In genomic region chr18:55405655-55406373, GRCh38 we compare ENCODE assay signal across 8 cellular contexts.
DNase-seq lines count a peak whose midpoint lies in the region; ATAC-seq lines count a peak whose summit lies in the region.

No MANE protein-coding gene starts in this region.

- H3K27me3 ChIP-seq in endocrine pancreas (ENCODE audit: control insufficient read depth, insufficient read depth, low read length): no peaks in the 10 kb centered on the region

- peak; percentile 12 for DNase-seq in stimulated activated CD4-positive, alpha-beta T cell treated with anti-CD3 and anti-CD28 coated beads, Interleukin-15, amount 100 ng/mL, for 24 hours
- no peak for DNase-seq in stimulated activated CD4-positive, alpha-beta T cell treated with anti-CD3 and anti-CD28 coated beads, Interleukin-4, amount 100 ng/mL, for 24 hours
- DNase-seq in OCI-M1 (lab: John Stamatoyannopoulos, UW) (peak; percentile 84), midbrain (lab: John Stamatoyannopoulos, UW) (peak; percentile 86), SW480 (ENCODE audit: low spot score) (no peak)

- no peaks in the 10 kb centered on the region for H3K4me1 ChIP-seq in endocrine pancreas (ENCODE audit: control insufficient read depth, insufficient read depth, low read length)

- ATAC-seq in HG02884 (IDR thresholded peaks at IDR 0.05; ENCODE audit: unreplicated experiment): no peak
- no peak for ATAC-seq in GM21390 (IDR thresholded peaks at IDR 0.05; ENCODE audit: unreplicated experiment)

- peak overlapping the region; percentile 72 for H3K4me3 ChIP-seq in endocrine pancreas (ENCODE audit: control insufficient read depth, insufficient read depth, low read length)

- no peaks in the 10 kb centered on the region for H3K36me3 ChIP-seq in endocrine pancreas (ENCODE audit: control insufficient read depth, insufficient read depth, low read length)

- H3K9ac ChIP-seq in endocrine pancreas (ENCODE audit: control insufficient read depth, insufficient read depth, low read length): no peak overlapping the region

- no peaks in the 10 kb centered on the region for H3K9me3 ChIP-seq in endocrine pancreas (ENCODE audit: control insufficient read depth, low read length)

Comparison
In these comparisons a context has a peak if more than half of its experiments do, and no peak if none do; other contexts are left out.
1. DNase-seq: peak in stimulated activated CD4-positive, alpha-beta T cell treated with anti-CD3 and anti-CD28 coated beads, Interleukin-15, amount 100 ng/mL, for 24 hours (single experiment), OCI-M1 (single experiment) and midbrain (single experiment); none in stimulated activated CD4-positive, alpha-beta T cell treated with anti-CD3 and anti-CD28 coated beads, Interleukin-4, amount 100 ng/mL, for 24 hours (single experiment) and SW480 (single experiment).